ENCODE assay signal across 8 cellular contexts in the genomic region with DNA sequence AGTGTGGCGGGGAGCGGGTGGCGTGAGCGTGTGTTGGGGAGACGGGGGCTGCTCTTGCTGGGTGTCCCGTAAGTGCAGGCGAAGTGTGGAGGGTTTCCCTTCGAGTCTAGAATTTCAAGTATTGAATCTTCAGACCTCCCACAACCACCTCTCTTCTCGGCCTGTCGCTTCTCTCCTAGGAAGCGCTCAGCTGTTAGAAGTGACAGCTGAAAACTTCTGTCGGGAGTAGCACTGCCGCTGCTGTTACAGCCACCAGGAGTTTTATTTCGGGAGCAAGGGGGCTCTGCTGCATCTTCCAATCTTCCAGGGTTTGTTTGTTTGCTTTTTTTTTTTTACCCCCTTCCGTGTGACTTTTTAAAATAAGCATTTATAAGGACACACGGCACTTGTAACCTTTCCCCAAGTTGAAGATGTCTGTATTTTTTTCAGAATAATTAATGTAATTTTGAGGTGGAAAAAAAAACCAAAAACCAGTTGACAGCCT. TPM values are rescaled to one million over a fixed set of nuclear protein-coding genes. Genes with fewer than 3 reads are reported as not detected.
A peak's percentile ranks its signal among the peaks of the same experiment; 100 is the strongest.
DNase-seq lines count a peak whose midpoint lies in the region; ATAC-seq and TF ChIP-seq lines count a peak whose summit lies in the region.

No MANE protein-coding gene starts in this region.

- ATAC-seq in RWPE2 (ENCODE audit: low read depth) (peak; percentile 4; the same call in 1 of the 3 replicates), mucosa of descending colon (peak; percentile 8)

- H3K9me3 ChIP-seq in HEK293 (ENCODE audit: control insufficient read depth, insufficient read depth, low read depth, low read length) (no peaks in the 10 kb centered on the region), RWPE2 (ENCODE audit: severe bottlenecking) (no peaks in the 10 kb centered on the region), mucosa of descending colon (no peaks in the 10 kb centered on the region)
- no peaks in the 10 kb centered on the region for H3K9me3 ChIP-seq in effector memory CD4-positive, alpha-beta T cell (ENCODE audit: control insufficient read depth, low read length)

- CTCF ChIA-PET in HEK293 (lab: Yijun Ruan, JAX), result interaction anchor here (0.7 to 2.2 kb wide), 5 partner anchors 13 to 76 kb away, joined by 4 to 11 read pairs (median 5); no protein-coding TSS in a partner anchor

- in situ Hi-C loops in GM13976 (cut with MboI; ENCODE audit: low sequenced_read_pairs, unreplicated experiment), result no loop called here

- peak overlapping the region; percentile 98 for H3K27ac ChIP-seq in HEK293 (ENCODE audit: extremely low read depth, low read depth, low read length)
- peak overlapping the region; percentile 45 for H3K27ac ChIP-seq in RWPE2 (ENCODE audit: poor library complexity, severe bottlenecking)
- H3K27ac ChIP-seq in effector memory CD4-positive, alpha-beta T cell (ENCODE audit: insufficient read depth, low read length, poor library complexity, severe bottlenecking), result peak overlapping the region; percentile 95

- POLR2A ChIA-PET in HEK293 (lab: Yijun Ruan, JAX), result interaction anchor here (0.7 to 1.9 kb wide), 11 partner anchors 12 to 186 kb away, joined by 3 to 9 read pairs (median 3); partner anchors contain the start of genes PTRH2 and VMP1

- H3K36me3 ChIP-seq in HEK293 (ENCODE audit: control insufficient read depth in 2 of 2, insufficient read depth in 1 of 2, low read length in 2 of 2) (peaks cover 12 to 32% of the 10 kb centered on the region in 2 experiments; a peak in 2 of 3 replicates), RWPE2 (ENCODE audit: low read depth) (peaks cover 14% of the 10 kb centered on the region), mucosa of descending colon (ENCODE audit: low read depth) (no peaks in the 10 kb centered on the region)
- no peaks in the 10 kb centered on the region for H3K36me3 ChIP-seq in effector memory CD4-positive, alpha-beta T cell (ENCODE audit: control insufficient read depth, insufficient read depth, low read length)

- no peaks in the 10 kb centered on the region for H3K27me3 ChIP-seq in RWPE2 (ENCODE audit: insufficient read depth, poor library complexity, severe bottlenecking)
- no peaks in the 10 kb centered on the region for H3K27me3 ChIP-seq in effector memory CD4-positive, alpha-beta T cell (replicated peaks; ENCODE audit: control insufficient read depth, insufficient read depth, low read length, poor library complexity, severe bottlenecking)

- TF ChIP-seq CTCF in HEK293 (tag by site-specific recombination; IDR thresholded peaks at IDR 0.05) (no peak; the same call in 1 of the 2 replicates), RWPE2 (IDR thresholded peaks at IDR 0.05; ENCODE audit: poor library complexity, severe bottlenecking) (no peak), mucosa of descending colon (IDR thresholded peaks at IDR 0.05) (no peak), GM13976 (IDR thresholded peaks at IDR 0.05; ENCODE audit: borderline replicate concordance, control extremely low read depth, extremely low read depth, insufficient read depth, missing control alignments) (no peak)

- H3K4me3 ChIP-seq in HEK293 (ENCODE audit: low read depth, low read length), result peak overlapping the region; percentile 98
- H3K4me3 ChIP-seq in RWPE2 (ENCODE audit: severe bottlenecking), result peak overlapping the region; percentile 74
- H3K4me3 ChIP-seq in effector memory CD4-positive, alpha-beta T cell (ENCODE audit: insufficient read depth, low read depth, low read length, poor library complexity, severe bottlenecking), result peak overlapping the region; percentile 94
- peak overlapping the region; percentile 69 for H3K4me3 ChIP-seq in mucosa of descending colon

- DNase-seq in DMS53 (lab: John Stamatoyannopoulos, UW) (peak; percentile 64), DMS53 treated with DMSO at 0.1 percent for 48 hours (lab: John Stamatoyannopoulos, UW; ENCODE audit: unreplicated experiment) (no peak), RWPE2 (ENCODE audit: low spot score) (no peak), mucosa of descending colon (no peak), DMS153 (lab: John Stamatoyannopoulos, UW) (no peak), GM13976 (ENCODE audit: low spot score) (no peak)
- peak in 1 of 3 donors; percentile 1 for DNase-seq in effector memory CD4-positive, alpha-beta T cell

- H3K4me1 ChIP-seq in HEK293 (ENCODE audit: control insufficient read depth, insufficient read depth, low read length) (peaks cover 18% of the 10 kb centered on the region), RWPE2 (ENCODE audit: insufficient read depth, poor library complexity, severe bottlenecking) (peaks cover 15% of the 10 kb centered on the region), mucosa of descending colon (ENCODE audit: low read depth) (peaks cover 20% of the 10 kb centered on the region)
- peaks cover 21% of the 10 kb centered on the region for H3K4me1 ChIP-seq in effector memory CD4-positive, alpha-beta T cell (ENCODE audit: control insufficient read depth, insufficient read depth, low read length, poor library complexity, severe bottlenecking)

- intact Hi-C loops in mucosa of descending colon (cut with DNase I, micrococcal nuclease), result no loop called here

TF ChIP-seq in HEK293, 187 proteins besides CTCF, POLR2A, EP300 and RAD21:
- TF ChIP-seq OSR2 (tag by site-specific recombination; IDR thresholded peaks at IDR 0.05) (peak; percentile 54; the same call in 1 of the 2 replicates), ZNF10 (tag by site-specific recombination; IDR thresholded peaks at IDR 0.05) (no peak), ZNF341 (tag by site-specific recombination; IDR thresholded peaks at IDR 0.05; ENCODE audit: low read depth) (peak; percentile 40), ZFP3 (tag by site-specific recombination; IDR thresholded peaks at IDR 0.05; ENCODE audit: low read depth) (no peak), ZNF248 (tag by site-specific recombination; IDR thresholded peaks at IDR 0.05) (no peak)

RNA-seq across cellular contexts. Expression of gene RPS6KB1, which starts 0.7 kb away (rescaled TPM):
- 10 to 100 TPM; 27.9 to 41.7 (median 30.6) TPM for total RNA-seq in mucosa of descending colon

RNA-seq across cellular contexts. Expression of gene TUBD1, which starts 0.9 kb away (rescaled TPM):
- total RNA-seq in mucosa of descending colon, result 10 to 100 TPM in 1 of 3 donors, 1 to 10 TPM in 2; 6.1 to 11.4 (median 6.2) TPM

Comparison
In these comparisons a context has a peak if more than half of its experiments do, and no peak if none do; other contexts are left out.
1. H3K27ac ChIP-seq: peak in every context shown above with its lines; median percentile 98 in HEK293; 95 in effector memory CD4-positive, alpha-beta T cell; 45 in RWPE2.